Comparison of ENCODE assay signal across 8 cellular contexts in the genomic region with DNA sequence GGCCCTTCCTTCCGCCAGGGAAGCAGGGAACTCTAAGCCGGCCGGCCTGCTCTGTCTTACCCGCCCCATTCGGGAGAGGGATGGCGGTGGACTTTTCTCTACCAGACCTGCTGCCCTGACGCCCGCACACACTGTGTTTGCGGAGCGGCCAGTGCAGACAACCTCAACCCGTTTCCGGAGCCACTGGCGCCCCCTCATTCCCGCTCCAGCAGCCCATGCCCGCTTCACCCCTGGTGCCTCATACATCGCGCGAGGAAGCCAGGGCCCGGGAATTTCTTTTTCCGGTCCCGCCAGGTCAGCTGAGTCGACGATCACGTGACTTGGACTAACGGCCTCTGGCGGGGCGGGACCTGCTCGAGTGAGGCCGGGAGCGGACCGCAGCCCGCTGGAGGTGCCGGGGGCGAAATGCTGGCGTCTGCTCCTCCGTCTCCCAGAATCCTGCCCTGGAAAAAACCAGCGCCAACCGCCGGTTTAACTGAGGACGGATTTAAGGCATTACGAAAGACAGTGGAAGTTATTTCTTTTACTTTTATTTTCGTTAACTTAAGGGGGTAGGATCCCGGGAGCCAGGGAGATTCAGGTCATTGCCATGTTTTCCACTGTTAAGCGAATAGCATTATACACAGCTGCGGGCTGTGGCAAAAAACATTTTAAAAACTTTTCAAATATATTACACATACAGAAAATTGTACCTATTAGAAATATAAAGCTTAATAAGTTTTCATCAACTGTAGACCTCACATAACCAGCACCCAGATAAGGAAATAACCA. TPM values are rescaled to one million over a fixed set of nuclear protein-coding genes. Genes with fewer than 3 reads are reported as not detected.
DNase-seq lines count a peak whose midpoint lies in the region; ATAC-seq and TF ChIP-seq lines count a peak whose summit lies in the region.
"Not testable (repeated sequence)": the region's sequence is repeated elsewhere in the genome, so short reads cannot be mapped to it uniquely, and the experiment has no call there.

No MANE protein-coding gene starts in this region.

- POLR2A ChIA-PET in CD8-positive, alpha-beta memory T cell (lab: Charles Lee): not testable (repeated sequence)

- peak overlapping the region; percentile 70 for H3K9ac ChIP-seq in neural progenitor cell

- not testable (repeated sequence) for H2AFZ ChIP-seq in neural progenitor cell (replicated peaks)

- H3K4me3 ChIP-seq in CD8-positive, alpha-beta memory T cell (ENCODE audit: low read length): not testable (repeated sequence)
- H3K4me3 ChIP-seq in brain microvascular endothelial cell (ENCODE audit: low read depth, low read length): peak overlapping the region; percentile 39
- H3K4me3 ChIP-seq in neural progenitor cell: peak overlapping the region; percentile 58

- H3K9me3 ChIP-seq in CD8-positive, alpha-beta memory T cell (ENCODE audit: low read length); neural progenitor cell (ENCODE audit: low read depth): not testable (repeated sequence)

- H3K4me3 Mint-ChIP-seq in CD8-positive, alpha-beta memory T cell: peak overlapping the region; percentile 80 to 94 (median 89)
- H3K4me3 Mint-ChIP-seq in neural progenitor cell: peak overlapping the region; percentile 91

- not testable (repeated sequence) for H3F3A ChIP-seq in neural progenitor cell (ENCODE audit: low read depth)

- peak overlapping the region in 7 of 8 donors; percentile 61 to 98 (median 87) for H3K27ac Mint-ChIP-seq in CD8-positive, alpha-beta memory T cell
- H3K27ac Mint-ChIP-seq in neural progenitor cell: peak overlapping the region; percentile 98

- not testable (repeated sequence) for H3K79me2 ChIP-seq in neural progenitor cell (ENCODE audit: low read depth)

- CTCF ChIA-PET in CD8-positive, alpha-beta memory T cell (lab: Charles Lee): not testable (repeated sequence)

- not testable (repeated sequence) for H3K4me1 Mint-ChIP-seq in CD8-positive, alpha-beta memory T cell; neural progenitor cell

- not testable (repeated sequence) for H4K20me1 ChIP-seq in neural progenitor cell (ENCODE audit: low read depth)

- not testable (repeated sequence) for H3K9me3 Mint-ChIP-seq in CD8-positive, alpha-beta memory T cell; neural progenitor cell

- H3K27me3 ChIP-seq in CD8-positive, alpha-beta memory T cell (ENCODE audit: insufficient read depth, low read length, poor library complexity, severe bottlenecking); brain microvascular endothelial cell (replicated peaks); neural progenitor cell: not testable (repeated sequence)

- H3K4me2 ChIP-seq in neural progenitor cell: peak overlapping the region; percentile 72

- H3K27ac ChIP-seq in CD8-positive, alpha-beta memory T cell (ENCODE audit: low read depth, low read length); brain microvascular endothelial cell; neural progenitor cell: not testable (repeated sequence)

- intact Hi-C loops in left cardiac atrium (cut with DNase I): not testable (repeated sequence)

- ATAC-seq in GM21423 (IDR thresholded peaks at IDR 0.05; ENCODE audit: unreplicated experiment) (peak; percentile 84), left cardiac atrium (peak; percentile 98 to 99)

- H3K4me1 ChIP-seq in CD8-positive, alpha-beta memory T cell (ENCODE audit: insufficient read depth, low read length); neural progenitor cell: not testable (repeated sequence)

- not testable (repeated sequence) for H3K36me3 Mint-ChIP-seq in CD8-positive, alpha-beta memory T cell; neural progenitor cell

- peak; percentile 39 to 77 (median 57) for DNase-seq in CD8-positive, alpha-beta memory T cell
- DNase-seq in HS-5 (ENCODE audit: low read depth) (peak; percentile 53), brain microvascular endothelial cell (peak; percentile 94), left cardiac atrium (peak; percentile 91), neural progenitor cell (ENCODE audit: low spot score) (peak; percentile 94)
- peak; percentile 37 for DNase-seq in activated CD4-positive, alpha-beta T cell treated with anti-CD3 and anti-CD28 coated beads for 1 hour
- DNase-seq in stimulated activated CD8-positive, alpha-beta memory T cell treated with anti-CD3 and anti-CD28 coated beads, Interleukin-2, amount 100 ng/mL, for 1 hour (ENCODE audit: low read depth in 2 of 2): peak; percentile 21 to 28

- not testable (repeated sequence) for H3K27me3 Mint-ChIP-seq in CD8-positive, alpha-beta memory T cell; neural progenitor cell (ENCODE audit: insufficient read depth, low read depth)

- in situ Hi-C loops in brain microvascular endothelial cell (cut with HindIII; ENCODE audit: low pct_ligation_motif_present, low sequenced_read_pairs): loop anchor here (25.0 kb wide), 1 partner anchor 212 kb away; no protein-coding TSS in a partner anchor

- H3K36me3 ChIP-seq in CD8-positive, alpha-beta memory T cell (ENCODE audit: insufficient read depth, low read length); brain microvascular endothelial cell (replicated peaks); neural progenitor cell: not testable (repeated sequence)

- TF ChIP-seq CTCF in brain microvascular endothelial cell (IDR thresholded peaks at IDR 0.05; ENCODE audit: low read depth, low read length, missing control alignments); neural progenitor cell (IDR thresholded peaks at IDR 0.05): not testable (repeated sequence)

RNA-seq across cellular contexts. Expression of gene GOLGA6A, which starts 17.8 kb away (rescaled TPM):
- under 1 TPM in 1 of 2 experiments, not detected in 1; 0.07 TPM for total RNA-seq in CD8-positive, alpha-beta memory T cell
- polyA plus RNA-seq in CD8-positive, alpha-beta memory T cell: not detected
- total RNA-seq in left cardiac atrium (not detected), neural progenitor cell (ENCODE audit: low replicate concordance) (0.04 and 0.59 TPM in 2 replicates)

RNA-seq across cellular contexts. Expression of gene ISLR2, which starts 30.2 kb away (rescaled TPM):
- not detected for total RNA-seq in CD8-positive, alpha-beta memory T cell
- not detected for polyA plus RNA-seq in CD8-positive, alpha-beta memory T cell
- total RNA-seq in left cardiac atrium: 1 to 10 TPM; 1.9 to 3.9 TPM
- total RNA-seq in neural progenitor cell (ENCODE audit: low replicate concordance): not detected in 2 replicates

Comparison
In these comparisons a context has a peak if more than half of its experiments do, and no peak if none do; other contexts are left out.
1. DNase-seq: peak in every context shown above with its lines; median percentile 94 in brain microvascular endothelial cell; 94 in neural progenitor cell; 91 in left cardiac atrium; 57 in CD8-positive, alpha-beta memory T cell; 53 in HS-5; 37 in activated CD4-positive, alpha-beta T cell treated with anti-CD3 and anti-CD28 coated beads for 1 hour; 24 in stimulated activated CD8-positive, alpha-beta memory T cell treated with anti-CD3 and anti-CD28 coated beads, Interleukin-2, amount 100 ng/mL, for 1 hour.